Comparison of ENCODE assay signal across 14 cellular contexts in the genomic region with DNA sequence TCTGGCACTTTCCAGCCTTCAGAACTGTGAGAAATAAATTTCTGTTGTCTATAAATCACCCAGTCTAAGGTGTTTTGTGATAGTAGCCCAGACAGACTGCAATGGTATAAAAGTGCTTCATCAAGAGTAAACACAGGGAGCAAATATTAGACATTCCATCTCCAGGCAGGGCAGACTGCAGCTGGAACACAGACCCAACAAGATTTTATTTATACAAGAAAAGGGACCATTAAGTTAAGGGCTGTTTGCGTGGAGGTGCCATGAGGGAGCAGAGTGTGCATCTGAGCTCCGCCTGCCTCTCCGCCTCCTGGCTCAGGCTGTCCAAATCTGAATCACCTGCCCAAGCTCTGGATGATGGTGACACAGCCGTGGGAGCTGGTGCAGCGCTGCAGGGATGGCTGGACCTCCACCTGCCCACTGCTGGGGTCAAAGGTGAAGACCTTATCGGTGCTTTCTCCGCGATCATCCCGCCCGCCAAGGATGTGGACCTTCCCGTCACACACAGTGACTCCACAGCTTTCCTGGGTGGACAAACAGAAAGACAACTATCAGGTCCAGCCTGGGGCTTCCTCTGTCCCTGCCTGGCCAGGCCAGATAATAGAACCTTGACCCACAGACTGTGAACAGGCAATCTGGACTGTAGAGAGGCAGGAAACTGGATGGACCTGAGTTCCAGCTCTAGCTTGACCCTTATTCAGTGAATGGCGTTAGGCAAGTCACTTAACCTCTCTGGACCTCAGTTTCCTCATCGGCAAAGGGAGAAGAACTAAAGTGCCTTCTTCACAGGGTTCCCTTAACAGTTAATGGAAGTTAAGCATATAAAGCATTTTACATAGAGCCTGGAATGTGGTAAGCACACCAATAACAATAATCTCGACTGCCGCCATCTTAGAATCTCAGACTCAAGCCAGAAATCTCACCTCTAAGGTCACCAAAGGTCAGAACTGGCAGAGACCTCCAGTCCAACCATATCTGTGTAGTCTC. TPM values are rescaled to one million over a fixed set of nuclear protein-coding genes. Genes with fewer than 3 reads are reported as not detected.
DNase-seq lines count a peak whose midpoint lies in the region; ATAC-seq, FAIRE-seq and TF ChIP-seq lines count a peak whose summit lies in the region.
"Had no signal": no experiment of that assay in that cellular context is flagged by ENCODE, and none has a peak within 500 bp of the region (broad histone marks: within the 10 kb centered on the region; RNA-seq: fewer than 3 reads in every experiment).

No MANE protein-coding gene starts in this region.

- 0 out of 4 replicates have a peak overlapping the region, but pooled peaks of 1 of the 2 experiments have one; percentile 11 for H3K9ac ChIP-seq in K562 (ENCODE audit: insufficient read depth in 1 of 2, low read depth in 2 of 2, low read length in 2 of 2)
- H3K9ac ChIP-seq in neural progenitor cell = no peak overlapping the region

- intact Hi-C loops in K562 (cut with micrococcal nuclease) = no loop called here
- intact Hi-C loops in esophagus muscularis mucosa (cut with DNase I) = no loop called here

- TF ChIP-seq EP300 in K562 (IDR thresholded peaks at IDR 0.05; ENCODE audit: low read length) = peak; percentile 60; the same call in 1 of the 2 replicates
- no peak for TF ChIP-seq EP300 in esophagus muscularis mucosa (IDR thresholded peaks at IDR 0.05)

- no peak for TF ChIP-seq RAD21 in K562 (CRISPR knock-in tag; conservative IDR thresholded peaks at IDR 0.05 in 1 of 2, IDR thresholded peaks at IDR 0.05 in 1 of 2)

- H3K4me1 Mint-ChIP-seq in neural progenitor cell = peaks cover 42% of the 10 kb centered on the region
- H3K4me1 Mint-ChIP-seq: activated CD4-positive, alpha-beta T cell treated with anti-CD3 and anti-CD28 coated beads for 36 hours; IgD-negative memory B cell had no signal

- TF ChIP-seq CTCF in K562 (IDR thresholded peaks at IDR 0.05 in 2 of 3, conservative IDR thresholded peaks at IDR 0.05 in 1 of 3; ENCODE audit: insufficient read depth in 2 of 3, low read depth in 1 of 3, low read length in 3 of 3) (no peak), neural progenitor cell (IDR thresholded peaks at IDR 0.05) (no peak), esophagus muscularis mucosa (IDR thresholded peaks at IDR 0.05) (no peak)

- no peak overlapping the region; the same call in 1 of the 2 replicates for H3K4me2 ChIP-seq in K562 (ENCODE audit: insufficient read depth, low read length)
- no peak overlapping the region for H3K4me2 ChIP-seq in neural progenitor cell

- H3K27ac Mint-ChIP-seq in neural progenitor cell = peak overlapping the region; percentile 78
- H3K27ac Mint-ChIP-seq: activated CD4-positive, alpha-beta T cell treated with anti-CD3 and anti-CD28 coated beads for 36 hours had no signal

- H3K9me1 ChIP-seq in K562 (ENCODE audit: control insufficient read depth, insufficient read depth, low read length) = peaks cover 5% of the 10 kb centered on the region

- H3K9me3 ChIP-seq in K562 (replicated peaks; ENCODE audit: control insufficient read depth, insufficient read depth, low read depth, low read length) (no peaks in the 10 kb centered on the region), neural progenitor cell (ENCODE audit: low read depth) (no peaks in the 10 kb centered on the region), esophagus muscularis mucosa (no peaks in the 10 kb centered on the region)

- H3K79me2 ChIP-seq in K562 (ENCODE audit: control insufficient read depth, insufficient read depth, low read length) (no peaks in the 10 kb centered on the region), neural progenitor cell (ENCODE audit: low read depth) (no peaks in the 10 kb centered on the region)

- H3K27me3 ChIP-seq in K562 (ENCODE audit: control insufficient read depth in 2 of 2, insufficient read depth in 2 of 2, low read length in 2 of 2) (no peaks in the 10 kb centered on the region), neural progenitor cell (peaks cover 11% of the 10 kb centered on the region), esophagus muscularis mucosa (no peaks in the 10 kb centered on the region)

- no peak for TF ChIP-seq POLR2A in K562 (conservative IDR thresholded peaks at IDR 0.05)
- TF ChIP-seq POLR2A in esophagus muscularis mucosa (IDR thresholded peaks at IDR 0.05; ENCODE audit: low read depth) = no peak

- CTCF ChIA-PET in K562 (lab: Yijun Ruan, JAX; ENCODE audit: low intra/inter-chr PET ratio) = no interaction called here

- no peak overlapping the region for H2AFZ ChIP-seq in K562 (ENCODE audit: low read depth, low read length)
- no peak overlapping the region for H2AFZ ChIP-seq in neural progenitor cell (replicated peaks)

- peak; percentile 95 for FAIRE-seq in K562 (lab: Jason Lieb, UNC)

- H3K27ac ChIP-seq in K562 (ENCODE audit: extremely low read depth, low read depth, low read length) (no peak overlapping the region), neural progenitor cell (peak overlapping the region; percentile 80), esophagus muscularis mucosa (replicated peaks in 1 of 4) (no peak overlapping the region)

- peaks cover 29% of the 10 kb centered on the region for H3F3A ChIP-seq in neural progenitor cell (ENCODE audit: low read depth)

- H3K4me1 ChIP-seq in K562 (replicated peaks in 1 of 2; ENCODE audit: control insufficient read depth in 2 of 2, insufficient read depth in 2 of 2, low read length in 2 of 2) (peaks cover 28 to 36% of the 10 kb centered on the region in 2 experiments; a peak in 4 of 5 replicates), neural progenitor cell (peaks cover 37% of the 10 kb centered on the region), esophagus muscularis mucosa (peaks cover 0 to 14% (median 11%) of the 10 kb centered on the region in 4 donors)

- no peak overlapping the region for H3K4me3 Mint-ChIP-seq in neural progenitor cell
- H3K4me3 Mint-ChIP-seq: activated CD4-positive, alpha-beta T cell treated with anti-CD3 and anti-CD28 coated beads for 36 hours; CD4-positive, CD25-positive, alpha-beta regulatory T cell; IgD-negative memory B cell had no signal

- H3K4me3 ChIP-seq in K562 (no peak overlapping the region), neural progenitor cell (no peak overlapping the region), esophagus muscularis mucosa (no peak overlapping the region)

- in situ Hi-C loops in K562 (cut with MboI) = no loop called here

- WGBS in K562 (ENCODE audit: insufficient coverage, low coverage, missing lambda C conversion rate) = 22% methylated on average over 15 of the region's 15 CpGs
- 80% methylated on average over 12 of the region's 15 CpGs for WGBS in esophagus muscularis mucosa

- H4K20me1 ChIP-seq in K562 (replicated peaks; ENCODE audit: control insufficient read depth, insufficient read depth, low read length) (peaks cover 10% of the 10 kb centered on the region; the same call in 1 of the 2 replicates), neural progenitor cell (ENCODE audit: low read depth) (peaks cover 38% of the 10 kb centered on the region)

- DNase-seq in DMS153 (lab: John Stamatoyannopoulos, UW) = peak; percentile 86
- peak; percentile 41 for DNase-seq in NCI-H146 treated with DMSO at 0.1 percent for 48 hours (lab: John Stamatoyannopoulos, UW; ENCODE audit: unreplicated experiment)
- peak; percentile 62 to 76 (median 69) for DNase-seq in K562 (ENCODE audit: extremely low read depth in 1 of 4, low spot score in 3 of 4)
- no peak for DNase-seq in neural progenitor cell (ENCODE audit: low spot score)
- DNase-seq in NCI-H128 (lab: John Stamatoyannopoulos, UW; ENCODE audit: unreplicated experiment) = no peak
- DNase-seq in esophagus muscularis mucosa (ENCODE audit: extremely low spot score) = no peak
- no peak for DNase-seq in RPMI8226
- DNase-seq: activated CD4-positive, alpha-beta T cell treated with anti-CD3 and anti-CD28 coated beads for 36 hours; activated naive CD4-positive, alpha-beta T cell treated with Interleukin-2 at 50 U/mL for 16 hours; CD4-positive, CD25-positive, alpha-beta regulatory T cell; NCI-H526; stimulated activated CD8-positive, alpha-beta memory T cell treated with anti-CD3 and anti-CD28 coated beads, Interleukin-4, amount 100 ng/mL, for 48 hours had no signal

- ATAC-seq in K562 (peak; percentile 63), GM18909 (IDR thresholded peaks at IDR 0.05; ENCODE audit: poor library complexity, unreplicated experiment) (no peak)
- ATAC-seq: activated CD4-positive, alpha-beta T cell treated with anti-CD3 and anti-CD28 coated beads for 36 hours had no signal

- H3K36me3 ChIP-seq in K562 (ENCODE audit: control insufficient read depth, insufficient read depth, low read length) (0 out of 3 replicates have a peak, but pooled peaks cover 7% of the 10 kb centered on the region), neural progenitor cell (no peaks in the 10 kb centered on the region), esophagus muscularis mucosa (peaks cover 0 to 24% (median 20%) of the 10 kb centered on the region in 4 donors)

- no TSS peak for BruUV-seq in K562 (replicated peaks; lab: Mats Ljungman, UMichigan)

- POLR2A ChIA-PET in K562 (lab: Yijun Ruan, JAX) = interaction anchor here (0.8 to 5.0 kb wide), 9 partner anchors 10 to 451 kb away, joined by 3 to 52 read pairs (median 3); a partner anchor contains a TSS

- no peaks in the 10 kb centered on the region for H3K27me3 Mint-ChIP-seq in neural progenitor cell (ENCODE audit: insufficient read depth, low read depth)
- H3K27me3 Mint-ChIP-seq: activated CD4-positive, alpha-beta T cell treated with anti-CD3 and anti-CD28 coated beads for 36 hours; IgD-negative memory B cell had no signal

- peaks cover 18% of the 10 kb centered on the region for H3K36me3 Mint-ChIP-seq in neural progenitor cell

- no peaks in the 10 kb centered on the region for H3K9me3 Mint-ChIP-seq in neural progenitor cell
- H3K9me3 Mint-ChIP-seq: CD4-positive, CD25-positive, alpha-beta regulatory T cell; IgD-negative memory B cell had no signal

RNA-seq across cellular contexts. Expression of a gene that starts 10.5 kb away (rescaled TPM):
- not detected in 2 replicates for total RNA-seq in K562 (2011; cell fraction: chromatin; rRNA removed; ENCODE audit: low replicate concordance)
- total RNA-seq in K562 (2011; cell fraction: nucleolus; rRNA removed) = not detected in 2 replicates
- total RNA-seq in K562 (2011; cell fraction: nucleoplasm; rRNA removed) = not detected in 2 replicates
- total RNA-seq in K562 (2014; rRNA removed) (not detected in 2 replicates), K562 (2014; rRNA removed; fragmentation: Illumina TruSeq; extraction: Trizol) (not detected in 2 replicates), K562 (2015; rRNA removed; fragmentation: Illumina TruSeq; extraction: Trizol) (not detected in 2 replicates), K562 (2021) (not detected in 2 replicates), neural progenitor cell (ENCODE audit: low replicate concordance) (1.2 and 1.5 TPM in 2 replicates), esophagus muscularis mucosa (under 1 TPM in 3 of 4 donors, not detected in 1; 0.17 to 0.42 (median 0.29) TPM)
- polyA plus RNA-seq in K562 (2011; rRNA removed) (not detected in 2 replicates), K562 (2014; fragmentation: Illumina TruSeq; extraction: Trizol) (not detected in 2 replicates), K562 (2014; fragmentation: Nextera tagmentation; extraction: Ambion mirVana) (not detected), K562 (2014; rRNA removed) (not detected in 2 replicates)
- not detected in 2 replicates for polyA plus RNA-seq in K562 (2011; cell fraction: cytosol; rRNA removed)
- polyA plus RNA-seq in K562 (2011; cell fraction: nucleus; rRNA removed) = not detected in 2 replicates
- polyA plus RNA-seq in K562 (2012) = 0.05 and 0.10 TPM in 2 replicates
- not detected in 2 replicates for polyA minus RNA-seq in K562 (2011; rRNA and poly(A)+ RNA removed)
- polyA minus RNA-seq in K562 (2011; cell fraction: cytosol; rRNA and poly(A)+ RNA removed) = 1.5 TPM in 1 of 2 replicates, not detected in the other
- not detected in 2 replicates for polyA minus RNA-seq in K562 (2011; cell fraction: nucleus; rRNA and poly(A)+ RNA removed)

RNA-seq across cellular contexts. Expression of a gene that starts 23.2 kb away (rescaled TPM):
- total RNA-seq in K562 (2011; cell fraction: chromatin; rRNA removed; ENCODE audit: low replicate concordance) = 368 and 416 TPM in 2 replicates
- total RNA-seq in K562 (2011; cell fraction: nucleolus; rRNA removed) = 577 and 735 TPM in 2 replicates
- 828 and 1,575 TPM in 2 replicates for total RNA-seq in K562 (2011; cell fraction: nucleoplasm; rRNA removed)
- total RNA-seq in K562 (2014; rRNA removed) (2,700 and 3,102 TPM in 2 replicates), K562 (2014; rRNA removed; fragmentation: Illumina TruSeq; extraction: Trizol) (3,530 and 3,738 TPM in 2 replicates), K562 (2015; rRNA removed; fragmentation: Illumina TruSeq; extraction: Trizol) (3,411 and 3,679 TPM in 2 replicates), K562 (2021) (3,592 and 3,622 TPM in 2 replicates), neural progenitor cell (ENCODE audit: low replicate concordance) (1,927 and 1,962 TPM in 2 replicates), esophagus muscularis mucosa (1,000 to 10,000 TPM in 3 of 4 donors, 100 to 1,000 TPM in 1; 879 to 1,878 (median 1,387) TPM)
- polyA plus RNA-seq in K562 (2011; rRNA removed) (3,472 and 4,261 TPM in 2 replicates), K562 (2014; fragmentation: Illumina TruSeq; extraction: Trizol) (4,042 and 4,231 TPM in 2 replicates), K562 (2014; fragmentation: Nextera tagmentation; extraction: Ambion mirVana) (1,000 to 10,000 TPM; 5,693 to 5,771 TPM), K562 (2014; rRNA removed) (3,097 and 3,731 TPM in 2 replicates)
- 3,466 and 4,968 TPM in 2 replicates for polyA plus RNA-seq in K562 (2011; cell fraction: cytosol; rRNA removed)
- polyA plus RNA-seq in K562 (2011; cell fraction: nucleus; rRNA removed) = 1,428 and 2,203 TPM in 2 replicates
- polyA plus RNA-seq in K562 (2012) = 4,980 and 5,479 TPM in 2 replicates
- 1,903 and 2,025 TPM in 2 replicates for polyA minus RNA-seq in K562 (2011; rRNA and poly(A)+ RNA removed)
- 774 and 918 TPM in 2 replicates for polyA minus RNA-seq in K562 (2011; cell fraction: cytosol; rRNA and poly(A)+ RNA removed)
- 197 and 395 TPM in 2 replicates for polyA minus RNA-seq in K562 (2011; cell fraction: nucleus; rRNA and poly(A)+ RNA removed)

Comparison
In these comparisons a context has a peak if more than half of its experiments do, and no peak if none do; other contexts are left out.
1. DNase-seq: peak in DMS153 (single experiment), NCI-H146 treated with DMSO at 0.1 percent for 48 hours (single experiment) and K562 (4 of 4); none in neural progenitor cell (single experiment), NCI-H128 (single experiment), esophagus muscularis mucosa (single experiment) and RPMI8226 (single experiment).